ENCODE assay signal across 8 cellular contexts in the genomic region with DNA sequence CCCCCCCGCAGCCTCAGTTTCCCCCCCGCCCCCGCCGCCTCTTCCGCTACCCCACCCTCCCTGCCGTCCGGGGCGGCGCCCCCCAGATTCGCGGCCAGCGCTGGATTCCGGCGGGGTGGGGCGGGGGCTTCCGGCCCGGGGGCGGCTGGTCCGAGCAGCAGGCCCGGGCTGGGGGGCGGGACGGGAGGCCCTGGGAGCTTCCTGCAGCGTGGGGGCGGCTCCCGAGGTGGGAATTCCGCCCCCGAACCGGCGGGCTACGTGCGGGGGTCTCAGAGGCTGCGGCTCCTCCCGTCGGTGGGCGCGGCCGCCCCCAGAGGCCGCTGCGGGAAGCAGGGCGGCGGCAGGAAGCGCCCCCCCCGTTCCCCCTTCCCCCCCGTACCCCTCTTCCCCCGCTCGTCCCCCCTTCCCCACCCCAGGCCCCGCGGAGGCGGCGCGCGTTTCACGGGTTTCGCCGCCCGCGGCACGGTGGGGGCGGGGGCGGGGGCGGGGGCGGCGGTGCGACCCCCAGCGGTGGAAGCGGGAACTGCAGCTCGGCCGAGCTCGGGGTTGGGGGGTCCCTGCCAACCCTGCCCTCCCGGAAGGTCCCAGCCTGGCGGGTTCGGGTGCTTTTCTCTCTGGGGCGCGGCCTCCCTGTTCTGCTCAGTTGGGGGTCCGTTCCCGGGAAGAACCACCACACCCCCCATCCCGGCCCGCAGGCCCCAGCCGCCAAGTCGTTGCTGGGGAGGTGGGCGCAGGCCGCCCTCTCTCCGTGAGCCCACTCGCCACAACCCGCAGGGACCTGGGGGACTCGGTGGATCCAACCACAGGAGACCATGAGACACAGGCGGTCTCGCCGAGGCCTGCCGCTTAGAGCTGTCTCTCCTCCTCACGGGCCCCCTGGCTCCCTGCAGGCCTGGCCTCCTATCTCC.
A peak's percentile ranks its signal among the peaks of the same experiment; 100 is the strongest.
DNase-seq lines count a peak whose midpoint lies in the region; ATAC-seq and TF ChIP-seq lines count a peak whose summit lies in the region.

No MANE protein-coding gene starts in this region.

- peak overlapping the region; percentile 56 for H3K4me3 ChIP-seq in GM06990 (replicated peaks; ENCODE audit: low read depth, low read length)
- peak overlapping the region; percentile 80 for H3K4me3 ChIP-seq in thoracic aorta

- no peaks in the 10 kb centered on the region for H3K9me3 Mint-ChIP-seq in activated CD8-positive, alpha-beta T cell treated with anti-CD3 and anti-CD28 coated beads, Interleukin-2, amount 10 ng/mL, durations not matched to agents 7 days and 5 days (ENCODE audit: insufficient read depth)
- no peaks in the 10 kb centered on the region for H3K9me3 Mint-ChIP-seq in naive B cell

- peak overlapping the region; percentile 52 for H3K27ac Mint-ChIP-seq in activated CD8-positive, alpha-beta T cell treated with anti-CD3 and anti-CD28 coated beads, Interleukin-2, amount 10 ng/mL, durations not matched to agents 7 days and 5 days
- H3K27ac Mint-ChIP-seq in naive B cell = peak overlapping the region; percentile 27 to 93 (median 86)

- H3K27me3 Mint-ChIP-seq in activated CD8-positive, alpha-beta T cell treated with anti-CD3 and anti-CD28 coated beads, Interleukin-2, amount 10 ng/mL, durations not matched to agents 7 days and 5 days (ENCODE audit: low read depth) = no peaks in the 10 kb centered on the region
- H3K27me3 Mint-ChIP-seq in naive B cell = peaks cover 0 to 2% (median 0%) of the 10 kb centered on the region in 3 donors

- TF ChIP-seq CTCF in GM06990 (IDR thresholded peaks at IDR 0.05; ENCODE audit: insufficient read depth, low read length, poor library complexity, severe bottlenecking) (peak; percentile 70), thoracic aorta (IDR thresholded peaks at IDR 0.05) (peak; percentile 99)

- H3K4me1 ChIP-seq in thoracic aorta (ENCODE audit: control insufficient read depth in 1 of 2, low read depth in 2 of 2) = peaks cover 39 to 78% of the 10 kb centered on the region in 2 donors

- H3K4me3 Mint-ChIP-seq in activated CD8-positive, alpha-beta T cell treated with anti-CD3 and anti-CD28 coated beads, Interleukin-2, amount 10 ng/mL, durations not matched to agents 7 days and 5 days = peak overlapping the region; percentile 53
- peak overlapping the region; percentile 45 to 79 (median 75) for H3K4me3 Mint-ChIP-seq in naive B cell

- POLR2A ChIA-PET in activated CD8-positive, alpha-beta T cell treated with anti-CD3 and anti-CD28 coated beads, Interleukin-2, amount 10 ng/mL, durations not matched to agents 7 days and 5 days (lab: Charles Lee) = interaction anchor here (1.0 kb wide), 2 partner anchors 85 to 116 kb away, joined by 3 to 4 read pairs; no protein-coding TSS in a partner anchor

- peak; percentile 37 for ATAC-seq in activated CD8-positive, alpha-beta T cell treated with anti-CD3 and anti-CD28 coated beads, Interleukin-2, amount 10 ng/mL, durations not matched to agents 7 days and 5 days
- ATAC-seq in naive B cell (ENCODE audit: low read depth in 2 of 2) = peak; percentile 48 to 67
- no peak for ATAC-seq in thoracic aorta (ENCODE audit: insufficient number of reproducible peaks, low FRiP score, low read depth)

- peaks cover 27% of the 10 kb centered on the region for H3K4me1 Mint-ChIP-seq in activated CD8-positive, alpha-beta T cell treated with anti-CD3 and anti-CD28 coated beads, Interleukin-2, amount 10 ng/mL, durations not matched to agents 7 days and 5 days (ENCODE audit: low read depth)
- H3K4me1 Mint-ChIP-seq in naive B cell = peaks cover 23 to 31% (median 28%) of the 10 kb centered on the region in 3 donors

- CTCF ChIA-PET in activated CD8-positive, alpha-beta T cell treated with anti-CD3 and anti-CD28 coated beads, Interleukin-2, amount 10 ng/mL, durations not matched to agents 7 days and 5 days (lab: Charles Lee) = interaction anchor here (0.9 to 4.5 kb wide), 10 partner anchors 12 to 120 kb away, joined by 3 to 36 read pairs (median 7); a partner anchor contains a TSS

- H3K9me3 ChIP-seq in thoracic aorta = no peaks in the 10 kb centered on the region

- peak; percentile 43 for DNase-seq in GM06990 (ENCODE audit: extremely low read depth, insufficient read length)
- peak; percentile 14 for DNase-seq in NCI-H1105 (lab: John Stamatoyannopoulos, UW)
- DNase-seq in activated CD8-positive, alpha-beta T cell treated with anti-CD3 and anti-CD28 coated beads, Interleukin-2, amount 10 ng/mL, durations not matched to agents 7 days and 5 days = peak; percentile 63
- DNase-seq in epidermal melanocyte (ENCODE audit: insufficient read length, low spot score) = peak; percentile 94
- DNase-seq in naive B cell = peak; percentile 76
- no peak for DNase-seq in thoracic aorta (ENCODE audit: low spot score)
- DNase-seq in NCI-H2107 (lab: John Stamatoyannopoulos, UW) = no peak
- DNase-seq in SK-N-DZ (ENCODE audit: low spot score) = no peak

- peak overlapping the region; percentile 87 to 95 for H3K27ac ChIP-seq in thoracic aorta

- H3K36me3 ChIP-seq in GM06990 (ENCODE audit: control insufficient read depth, insufficient read depth, low read length) (no peaks in the 10 kb centered on the region), thoracic aorta (no peaks in the 10 kb centered on the region)

- no peaks in the 10 kb centered on the region for H3K36me3 Mint-ChIP-seq in activated CD8-positive, alpha-beta T cell treated with anti-CD3 and anti-CD28 coated beads, Interleukin-2, amount 10 ng/mL, durations not matched to agents 7 days and 5 days (ENCODE audit: low read depth)
- H3K36me3 Mint-ChIP-seq in naive B cell = no peaks in the 10 kb centered on the region

- no peaks in the 10 kb centered on the region for H3K27me3 ChIP-seq in GM06990 (replicated peaks; ENCODE audit: control insufficient read depth, insufficient read depth, low read length)
- H3K27me3 ChIP-seq in thoracic aorta (replicated peaks; ENCODE audit: insufficient read depth) = no peaks in the 10 kb centered on the region

Comparison
In these comparisons a context has a peak if more than half of its experiments do, and no peak if none do; other contexts are left out.
1. DNase-seq: peak in GM06990 (single experiment), NCI-H1105 (single experiment), activated CD8-positive, alpha-beta T cell treated with anti-CD3 and anti-CD28 coated beads, Interleukin-2, amount 10 ng/mL, durations not matched to agents 7 days and 5 days (single experiment), epidermal melanocyte (single experiment) and naive B cell (single experiment); none in thoracic aorta (single experiment), NCI-H2107 (single experiment) and SK-N-DZ (single experiment).